Comparison of ENCODE assay signal across 14 cellular contexts in the genomic region with DNA sequence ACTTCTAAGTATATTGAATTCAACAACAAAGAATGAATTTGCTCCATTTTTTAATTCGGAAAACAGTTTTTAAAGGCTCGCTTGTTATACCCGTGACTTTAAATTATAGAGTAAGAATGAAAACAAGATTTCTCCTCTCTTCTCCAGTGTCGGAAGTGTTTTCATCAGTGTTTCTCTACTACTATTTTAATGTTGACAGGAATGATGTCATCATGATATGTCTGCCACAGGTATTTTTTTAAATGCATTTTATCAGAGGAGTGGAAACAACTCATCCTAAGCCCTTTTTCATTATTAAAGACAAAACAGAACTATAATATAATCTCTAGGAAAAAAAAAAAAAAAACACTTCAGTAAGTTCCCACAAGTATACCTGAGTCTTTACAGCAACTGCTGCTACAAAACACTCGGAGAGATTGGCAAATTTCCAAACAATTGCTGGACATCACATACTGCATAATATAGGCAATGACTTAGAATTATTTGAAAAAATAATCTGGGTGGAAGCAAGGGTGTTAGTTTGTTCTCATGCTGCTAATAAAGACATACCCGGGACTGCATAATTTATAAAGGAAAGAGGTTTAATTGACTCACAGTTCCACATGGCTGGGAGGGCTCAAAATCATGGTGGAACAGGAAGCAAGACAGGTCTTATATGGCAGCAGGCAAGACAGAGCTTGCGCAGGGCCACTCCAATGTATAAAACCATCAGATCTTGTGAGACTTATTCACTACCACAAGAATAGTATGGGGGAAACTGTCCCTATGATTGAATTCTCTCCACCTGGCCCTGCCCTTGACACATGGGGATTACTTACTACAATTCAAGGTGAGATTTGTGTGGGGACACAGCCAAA. TPM values are rescaled to one million over a fixed set of nuclear protein-coding genes. Genes with fewer than 3 reads are reported as not detected.
DNase-seq lines count a peak whose midpoint lies in the region; ATAC-seq and TF ChIP-seq lines count a peak whose summit lies in the region.
"Had no signal": no experiment of that assay in that cellular context is flagged by ENCODE, and none has a peak within 500 bp of the region (broad histone marks: within the 10 kb centered on the region; RNA-seq: fewer than 3 reads in every experiment).

No MANE protein-coding gene starts in this region.

- H3K9me3 ChIP-seq in mammary epithelial cell (replicated peaks; ENCODE audit: insufficient read depth, low read length) = peaks cover 9% of the 10 kb centered on the region
- H3K9me3 ChIP-seq in breast epithelium = peaks cover 0 to under 1% of the 10 kb centered on the region in 2 donors
- H3K9me3 ChIP-seq in vagina = no peaks in the 10 kb centered on the region
- H3K9me3 ChIP-seq: HAP-1 had no signal

- no peak overlapping the region for H3K27ac ChIP-seq in mammary epithelial cell (ENCODE audit: insufficient read depth, low read depth, low read length)
- no peak overlapping the region for H3K27ac ChIP-seq in breast epithelium
- H3K27ac ChIP-seq in vagina = no peak overlapping the region
- H3K27ac ChIP-seq: BLaER1 had no signal

- no peaks in the 10 kb centered on the region for H3K36me3 ChIP-seq in mammary epithelial cell (ENCODE audit: insufficient read depth, low read length)
- no peaks in the 10 kb centered on the region for H3K36me3 ChIP-seq in breast epithelium
- H3K36me3 ChIP-seq in vagina = no peaks in the 10 kb centered on the region
- H3K36me3 ChIP-seq: BLaER1, HAP-1 had no signal

- peaks cover 11% of the 10 kb centered on the region for H3K79me2 ChIP-seq in mammary epithelial cell (ENCODE audit: insufficient read depth, low read length)

- in situ Hi-C loops in mammary epithelial cell (cut with MboI; ENCODE audit: low sequenced_read_pairs in 2 of 2) = loop anchor here in 1 of 2 donors (25.0 kb wide), 1 partner anchor 823 kb away; the partner anchor contains the start of gene SHH

- H3K4me2 ChIP-seq in mammary epithelial cell (ENCODE audit: insufficient read depth, low read depth, low read length) = no peak overlapping the region
- H3K4me2 ChIP-seq: BLaER1 had no signal

- no peak for TF ChIP-seq POLR2A in breast epithelium (IDR thresholded peaks at IDR 0.05)
- TF ChIP-seq POLR2A in vagina (IDR thresholded peaks at IDR 0.05) = no peak

- no peak for ATAC-seq in HG03469 (IDR thresholded peaks at IDR 0.05; ENCODE audit: unreplicated experiment)

- no peak overlapping the region for H3K4me3 ChIP-seq in mammary epithelial cell (replicated peaks in 1 of 3; ENCODE audit: insufficient read depth in 1 of 3, low read depth in 2 of 3, low read length in 3 of 3)
- no peak overlapping the region for H3K4me3 ChIP-seq in breast epithelium
- no peak overlapping the region for H3K4me3 ChIP-seq in epithelial cell of esophagus (ENCODE audit: low read length)
- no peak overlapping the region for H3K4me3 ChIP-seq in vagina
- H3K4me3 ChIP-seq: BLaER1, HAP-1 had no signal

- no TSS peak for BruUV-seq in mammary epithelial cell (replicated peaks; lab: Mats Ljungman, UMichigan)

- H2AFZ ChIP-seq in mammary epithelial cell (ENCODE audit: low read depth, low read length) = no peak overlapping the region

- H3K27me3 ChIP-seq in mammary epithelial cell (ENCODE audit: insufficient read depth, low read length) (no peaks in the 10 kb centered on the region), breast epithelium (peaks cover 0 to 4% of the 10 kb centered on the region in 2 donors), vagina (no peaks in the 10 kb centered on the region)
- H3K27me3 ChIP-seq: BLaER1 had no signal

- WGBS in mammary epithelial cell (ENCODE audit: low coverage, missing lambda C conversion rate) = 87% methylated on average over 7 of the region's 7 CpGs

- CTCF ChIA-PET in mammary epithelial cell (lab: Charles Lee; ENCODE audit: low non-redundant PET) = no interaction called here

- DNase-seq in DMS53 (lab: John Stamatoyannopoulos, UW) (peak; percentile 45), DMS53 treated with DMSO at 0.1 percent for 48 hours (lab: John Stamatoyannopoulos, UW; ENCODE audit: unreplicated experiment) (no peak), mammary epithelial cell (peak; percentile 4), breast epithelium (ENCODE audit: low spot score in 2 of 2) (no peak), NCI-H1105 treated with DMSO at 0.1 percent for 48 hours (lab: John Stamatoyannopoulos, UW) (peak; percentile 71), epithelial cell of esophagus (ENCODE audit: low read depth) (peak; percentile 67), vagina (ENCODE audit: extremely low spot score in 2 of 2) (no peak)
- DNase-seq: 8988T; AML-193; CD8-positive, alpha-beta memory T cell; HFFc6 had no signal

- H4K20me1 ChIP-seq in mammary epithelial cell (ENCODE audit: insufficient read depth, low read length) = no peaks in the 10 kb centered on the region
- H4K20me1 ChIP-seq: BLaER1 had no signal

- dilution Hi-C loops in mammary epithelial cell (cut with HindIII; ENCODE audit: low sequenced_read_pairs) = no loop called here

- no peak for TF ChIP-seq CTCF in mammary epithelial cell (conservative IDR thresholded peaks at IDR 0.05 in 1 of 2, IDR thresholded peaks at IDR 0.05 in 1 of 2; ENCODE audit: extremely low read depth in 1 of 2, insufficient read depth in 1 of 2, low read depth in 1 of 2, low read length in 2 of 2)
- TF ChIP-seq CTCF in breast epithelium (IDR thresholded peaks at IDR 0.05) = no peak
- no peak for TF ChIP-seq CTCF in epithelial cell of esophagus (IDR thresholded peaks at IDR 0.05; ENCODE audit: insufficient read depth, low read depth, low read length, missing control alignments)
- TF ChIP-seq CTCF in vagina (IDR thresholded peaks at IDR 0.05) = no peak

- intact Hi-C loops in mammary epithelial cell (cut with micrococcal nuclease) = no loop called here
- intact Hi-C loops in breast epithelium (cut with DNase I; ENCODE audit: low total_unique reads) = no loop called here
- intact Hi-C loops in vagina (cut with DNase I) = no loop called here

- H3K9ac ChIP-seq in mammary epithelial cell (ENCODE audit: insufficient read depth, low read length) = no peak overlapping the region
- H3K9ac ChIP-seq: BLaER1 had no signal

- peaks cover 11% of the 10 kb centered on the region for H3K4me1 ChIP-seq in mammary epithelial cell (ENCODE audit: insufficient read depth, low read length)
- H3K4me1 ChIP-seq in breast epithelium = no peaks in the 10 kb centered on the region
- H3K4me1 ChIP-seq in vagina = peaks cover 5% of the 10 kb centered on the region
- H3K4me1 ChIP-seq: HAP-1 had no signal

RNA-seq across cellular contexts. Expression of gene RNF32, which starts 4.8 kb away (rescaled TPM):
- 1 to 10 TPM in 1 of 2 donors, under 1 TPM in 1; 0.96 to 1.0 TPM for total RNA-seq in mammary epithelial cell
- 1.00 TPM for polyA plus RNA-seq in mammary epithelial cell
- not detected for polyA minus RNA-seq in mammary epithelial cell
- total RNA-seq in breast epithelium = 1 to 10 TPM in 2 of 3 donors, under 1 TPM in 1; 0.98 to 2.9 (median 1.3) TPM
- total RNA-seq in vagina = not detected

Comparison
In these comparisons a context has a peak if more than half of its experiments do, and no peak if none do; other contexts are left out.
1. DNase-seq: peak in DMS53 (single experiment), mammary epithelial cell (single experiment), NCI-H1105 treated with DMSO at 0.1 percent for 48 hours (single experiment) and epithelial cell of esophagus (single experiment); none in DMS53 treated with DMSO at 0.1 percent for 48 hours (single experiment), breast epithelium (0 of 2) and vagina (0 of 2).